ENCODE assay signal across 11 cellular contexts in genomic region chr13:22800726-22801401, GRCh38.
A peak's percentile ranks its signal among the peaks of the same experiment; 100 is the strongest.
DNase-seq lines count a peak whose midpoint lies in the region; ATAC-seq and TF ChIP-seq lines count a peak whose summit lies in the region.
"Had no signal": no experiment of that assay in that cellular context is flagged by ENCODE, and none has a peak within 500 bp of the region (broad histone marks: within the 10 kb centered on the region; RNA-seq: fewer than 3 reads in every experiment).

No MANE protein-coding gene starts in this region.

- H3K56ac ChIP-seq in IMR-90 (ENCODE audit: extremely low read depth, insufficient read depth, low read length): no peak overlapping the region

- no peak overlapping the region for H3K4me2 ChIP-seq in IMR-90 (ENCODE audit: low read depth, low read length)

- no peak overlapping the region for H3K23ac ChIP-seq in IMR-90 (ENCODE audit: low read depth, low read length)

- H2BK5ac ChIP-seq in IMR-90 (ENCODE audit: low read depth, low read length, poor library complexity, severe bottlenecking): no peak overlapping the region

- H3K4me3 ChIP-seq in IMR-90 (ENCODE audit: insufficient read depth, low read depth, low read length): no peak overlapping the region
- H3K4me3 ChIP-seq in adipocyte (ENCODE audit: low read length): peak overlapping the region; percentile 31
- H3K4me3 ChIP-seq in right atrium auricular region: no peak overlapping the region
- H3K4me3 ChIP-seq in gastrocnemius medialis: no peak overlapping the region
- H3K4me3 ChIP-seq in BE2C (ENCODE audit: low read depth, low read length): no peak overlapping the region

- no peak overlapping the region for H4K5ac ChIP-seq in IMR-90 (ENCODE audit: low read depth, low read length)

- in situ Hi-C loops in IMR-90 (cut with MboI; ENCODE audit: low sequenced_read_pairs) (no loop called here), gastrocnemius medialis (cut with MboI; ENCODE audit: low sequenced_read_pairs in 4 of 4) (loop anchor here in 3 of 4 donors (10.0 to 25.0 kb wide), 3 partner anchors 211 to 511 kb away; no protein-coding TSS in a partner anchor)

- H2AK9ac ChIP-seq in IMR-90 (replicated peaks; ENCODE audit: low read depth, low read length, poor library complexity): no peak overlapping the region

- no peak overlapping the region for H2AFZ ChIP-seq in IMR-90 (replicated peaks; ENCODE audit: low read length, poor library complexity)

- H3K4ac ChIP-seq in IMR-90 (ENCODE audit: low read depth, low read length): no peak overlapping the region

- no peak overlapping the region for H2BK120ac ChIP-seq in IMR-90 (ENCODE audit: low read depth, low read length)

- H3K9me3 ChIP-seq in IMR-90 (ENCODE audit: control insufficient read depth, insufficient read depth, low read length): no peaks in the 10 kb centered on the region
- no peaks in the 10 kb centered on the region for H3K9me3 ChIP-seq in adipocyte (ENCODE audit: control insufficient read depth, low read length)
- H3K9me3 ChIP-seq in right atrium auricular region: no peaks in the 10 kb centered on the region
- H3K9me3 ChIP-seq in gastrocnemius medialis: no peaks in the 10 kb centered on the region
- H3K9me3 ChIP-seq in BE2C: no peaks in the 10 kb centered on the region
- H3K9me3 ChIP-seq: Caco-2 had no signal

- CTCF ChIA-PET in IMR-90 (lab: Yijun Ruan, JAX): interaction anchor here (0.6 to 1.0 kb wide), 3 partner anchors 218 to 520 kb away, joined by 3 read pairs; no protein-coding TSS in a partner anchor

- H3K36me3 ChIP-seq in IMR-90 (ENCODE audit: control insufficient read depth, insufficient read depth, low read length) (no peaks in the 10 kb centered on the region), adipocyte (ENCODE audit: control insufficient read depth, insufficient read depth, low read length, severe bottlenecking) (no peaks in the 10 kb centered on the region), right atrium auricular region (no peaks in the 10 kb centered on the region), gastrocnemius medialis (no peaks in the 10 kb centered on the region), BE2C (no peaks in the 10 kb centered on the region)

- no peaks in the 10 kb centered on the region for H3K9me1 ChIP-seq in IMR-90 (ENCODE audit: insufficient read depth, low read length)

- dilution Hi-C loops in IMR-90 (cut with HindIII; ENCODE audit: low sequenced_read_pairs, unreplicated experiment): no loop called here

- H3K4me1 ChIP-seq in IMR-90 (ENCODE audit: control insufficient read depth, insufficient read depth, low read length): no peaks in the 10 kb centered on the region
- no peaks in the 10 kb centered on the region for H3K4me1 ChIP-seq in adipocyte (ENCODE audit: control insufficient read depth, insufficient read depth, low read length)
- H3K4me1 ChIP-seq in right atrium auricular region: no peaks in the 10 kb centered on the region
- no peaks in the 10 kb centered on the region for H3K4me1 ChIP-seq in gastrocnemius medialis
- H3K4me1 ChIP-seq in BE2C: no peaks in the 10 kb centered on the region
- H3K4me1 ChIP-seq: Caco-2 had no signal

- no peak overlapping the region for H3K14ac ChIP-seq in IMR-90 (replicated peaks; ENCODE audit: low read depth, low read length)

- H4K91ac ChIP-seq in IMR-90 (ENCODE audit: insufficient read depth, low read depth, low read length): no peak overlapping the region

- POLR2A ChIA-PET in IMR-90 (lab: Charles Lee; ENCODE audit: unreplicated experiment): interaction anchor here (0.5 kb wide), 1 partner anchor 102 kb away, joined by 3 read pairs; no protein-coding TSS in a partner anchor

- no peak overlapping the region for H2AK5ac ChIP-seq in IMR-90 (ENCODE audit: low read depth, low read length)

- peak; percentile 0 for DNase-seq in IMR-90
- DNase-seq in adipocyte (ENCODE audit: low read depth): no peak
- DNase-seq in right atrium auricular region (ENCODE audit: low spot score): peak; percentile 70
- DNase-seq in gastrocnemius medialis: peak; percentile 14 to 41
- DNase-seq in stimulated activated CD8-positive, alpha-beta memory T cell treated with anti-CD3 and anti-CD28 coated beads, Interleukin-4, amount 100 ng/mL, for 48 hours: no peak
- no peak for DNase-seq in BE2C
- no peak for DNase-seq in NCI-H1417 treated with DMSO at 0.1 percent for 48 hours (lab: John Stamatoyannopoulos, UW)
- DNase-seq: activated CD8-positive, alpha-beta memory T cell treated with anti-CD3 and anti-CD28 coated beads, Interleukin-2, amount 50 U/mL, for 48 hours; Caco-2; NK-92 treated with Interleukin-12 subunit alpha and Interleukin-12 subunit beta, amount 100 ng/mL, for 24 hours had no signal

- no peak overlapping the region for H3K9ac ChIP-seq in IMR-90 (ENCODE audit: low read depth, low read length)
- peak overlapping the region; percentile 2 for H3K9ac ChIP-seq in adipocyte (ENCODE audit: low read length)

- no peaks in the 10 kb centered on the region for H3K79me1 ChIP-seq in IMR-90 (ENCODE audit: low read depth in 1 of 2, low read length in 2 of 2)

- no TSS peak for BruUV-seq in IMR-90 (replicated peaks; lab: Mats Ljungman, UMichigan)

- TF ChIP-seq POLR2A in IMR-90 (IDR thresholded peaks at IDR 0.05; ENCODE audit: low read depth, low read length): no peak
- no peak for TF ChIP-seq POLR2A in gastrocnemius medialis (IDR thresholded peaks at IDR 0.05)

- no peak overlapping the region for H3K18ac ChIP-seq in IMR-90 (ENCODE audit: low read depth, low read length)

- no peak overlapping the region for H4K8ac ChIP-seq in IMR-90 (ENCODE audit: low read depth in 2 of 2, low read length in 2 of 2)

- no peak for TF ChIP-seq CTCF in IMR-90 (conservative IDR thresholded peaks at IDR 0.05; ENCODE audit: low read depth, low read length)
- TF ChIP-seq CTCF in right atrium auricular region (IDR thresholded peaks at IDR 0.05): no peak
- no peak for TF ChIP-seq CTCF in gastrocnemius medialis (IDR thresholded peaks at IDR 0.05 in 4 of 5, conservative IDR thresholded peaks at IDR 0.05 in 1 of 5)
- no peak for TF ChIP-seq CTCF in BE2C (IDR thresholded peaks at IDR 0.05; ENCODE audit: low read depth, low read length)

- no peak overlapping the region for H2BK15ac ChIP-seq in IMR-90 (ENCODE audit: low read depth, low read length)

- intact Hi-C loops in IMR-90 (cut with micrococcal nuclease): loop anchor here (1.0 to 10.0 kb wide), 3 partner anchors 374 to 1174 kb away; no protein-coding TSS in a partner anchor
- intact Hi-C loops in gastrocnemius medialis (cut with DNase I; ENCODE audit: low total_unique reads): loop anchor here (2.0 kb wide), 1 partner anchor 220 kb away; no protein-coding TSS in a partner anchor

- no peaks in the 10 kb centered on the region for H4K20me1 ChIP-seq in IMR-90 (ENCODE audit: insufficient read depth, low read length)

- H3K27me3 ChIP-seq in IMR-90 (ENCODE audit: control insufficient read depth, insufficient read depth, low read length) (no peaks in the 10 kb centered on the region), adipocyte (replicated peaks; ENCODE audit: control insufficient read depth, insufficient read depth, low read length) (peaks cover 9% of the 10 kb centered on the region), right atrium auricular region (no peaks in the 10 kb centered on the region), gastrocnemius medialis (no peaks in the 10 kb centered on the region), BE2C (no peaks in the 10 kb centered on the region)

- TF ChIP-seq RAD21 in IMR-90 (IDR thresholded peaks at IDR 0.05; ENCODE audit: low read length): no peak

- ATAC-seq in IMR-90 (ENCODE audit: low read depth) (no peak), gastrocnemius medialis (no peak), HG02885 (IDR thresholded peaks at IDR 0.05; ENCODE audit: poor library complexity, unreplicated experiment) (no peak)

- WGBS in IMR-90 (ENCODE audit: extremely low coverage in 2 of 2, insufficient read length in 1 of 2), 2 experiments: 100% methylated on average over 1 of the region's 5 CpGs; no CpG with 5 or more reads in 1 of the 2 experiments

- H3K27ac ChIP-seq in IMR-90 (ENCODE audit: insufficient read depth, low read length) (no peak overlapping the region), right atrium auricular region (no peak overlapping the region), gastrocnemius medialis (no peak overlapping the region)

- no peak overlapping the region for H2BK20ac ChIP-seq in IMR-90 (ENCODE audit: low read depth, low read length)

TF ChIP-seq in IMR-90, 13 proteins besides CTCF, POLR2A, EP300 and RAD21:
- TF ChIP-seq RFX5 (IDR thresholded peaks at IDR 0.05; ENCODE audit: low read depth, low read length): no peak
TF ChIP-seq in IMR-90: peak in this region for 0.

Comparison
In these comparisons a context has a peak if more than half of its experiments do, and no peak if none do; other contexts are left out.
1. DNase-seq: peak in IMR-90 (single experiment), right atrium auricular region (single experiment) and gastrocnemius medialis (2 of 2); none in adipocyte (single experiment), stimulated activated CD8-positive, alpha-beta memory T cell treated with anti-CD3 and anti-CD28 coated beads, Interleukin-4, amount 100 ng/mL, for 48 hours (single experiment), BE2C (single experiment) and NCI-H1417 treated with DMSO at 0.1 percent for 48 hours (single experiment).